Comparison of ENCODE assay signal across 34 cellular contexts in genomic region chr2:156165742-156166141, GRCh38.
"Had no signal": no experiment of that assay in that cellular context is flagged by ENCODE, and none has a peak within 500 bp of the region (broad histone marks: within the 10 kb centered on the region; RNA-seq: fewer than 3 reads in every experiment).

No MANE protein-coding gene starts in this region.

- H3K36me3 ChIP-seq: MG63 had no signal

- DNase-seq: Kasumi-1, KG1, MG63, MM.1S, MV-4-11, NCI-H1048, NCI-H1092, NCI-H1092 treated with DMSO at 0.1 percent for 48 hours, NCI-H1105, NCI-H1105 treated with DMSO at 0.1 percent for 48 hours, NCI-H1417, NCI-H1417 treated with DMSO at 0.1 percent for 48 hours, NCI-H1436, NCI-H1436 treated with DMSO at 0.1 percent for 48 hours, NCI-H146, NCI-H1694, NCI-H1694 treated with DMSO at 0.1 percent for 48 hours, NCI-H187, NCI-H1930, NCI-H2029, NCI-H2029 treated with DMSO at 0.1 percent for 48 hours, NCI-H2081, NCI-H2081 treated with DMSO at 0.1 percent for 48 hours, NCI-H2107, NCI-H2171, NCI-H2171 treated with DMSO at 0.1 percent for 48 hours, NCI-H2227 treated with DMSO at 0.1 percent for 48 hours, NCI-H226, NCI-H345, NCI-H446, NCI-H446 treated with DMSO at 0.1 percent for 48 hours, NCI-H510A, NCI-H510A treated with DMSO at 0.1 percent for 48 hours had no signal

- H3K4me3 ChIP-seq: MG63 had no signal

- H3K27ac ChIP-seq: KMS-11 had no signal

- H3K9me3 ChIP-seq: MG63 had no signal

- H3K27me3 ChIP-seq: MG63 had no signal

- H3K9ac ChIP-seq: KMS-11 had no signal

- H3K4me2 ChIP-seq: KMS-11 had no signal
